Comparison of ENCODE assay signal across 9 cellular contexts in genomic region chr3:50189274-50189673, GRCh38. TPM values are rescaled to one million over a fixed set of nuclear protein-coding genes. Genes with fewer than 3 reads are reported as not detected.
A peak's percentile ranks its signal among the peaks of the same experiment; 100 is the strongest.
DNase-seq lines count a peak whose midpoint lies in the region; ATAC-seq and TF ChIP-seq lines count a peak whose summit lies in the region.
"Had no signal": no experiment of that assay in that cellular context is flagged by ENCODE, and none has a peak within 500 bp of the region (broad histone marks: within the 10 kb centered on the region; RNA-seq: fewer than 3 reads in every experiment).

No MANE protein-coding gene starts in this region.

- no peaks in the 10 kb centered on the region for H3K79me2 ChIP-seq in GM23338 (replicated peaks; ENCODE audit: insufficient read depth)
- no peaks in the 10 kb centered on the region for H3K79me2 ChIP-seq in parathyroid adenoma

- no peak overlapping the region for H3K9ac ChIP-seq in parathyroid adenoma

- H3K36me3 Mint-ChIP-seq in GM23338 (ENCODE audit: low read depth): peaks cover 10% of the 10 kb centered on the region; the same call in 2 of the 3 replicates
- no peaks in the 10 kb centered on the region for H3K36me3 Mint-ChIP-seq in activated T-helper 17 cell treated with anti-CD3 and anti-CD28 coated beads, Interleukin-2, amount 50 U/mL, for 72 hours (ENCODE audit: low read depth)
- H3K36me3 Mint-ChIP-seq: naive thymus-derived CD8-positive, alpha-beta T cell had no signal

- H3K27me3 ChIP-seq in BE2C: peaks cover 16% of the 10 kb centered on the region
- peaks cover 10% of the 10 kb centered on the region; the same call in 1 of the 2 replicates for H3K27me3 ChIP-seq in GM23338 (ENCODE audit: insufficient read depth)
- peaks cover 8% of the 10 kb centered on the region for H3K27me3 ChIP-seq in parathyroid adenoma (ENCODE audit: control insufficient read depth, insufficient read depth, low read length)

- peaks cover 9% of the 10 kb centered on the region; the same call in 2 of the 3 replicates for H3K4me1 Mint-ChIP-seq in GM23338
- no peaks in the 10 kb centered on the region for H3K4me1 Mint-ChIP-seq in activated T-helper 17 cell treated with anti-CD3 and anti-CD28 coated beads, Interleukin-2, amount 50 U/mL, for 72 hours

- H3K27me3 Mint-ChIP-seq in GM23338 (ENCODE audit: insufficient read depth, low read depth, poor library complexity): peaks cover 13% of the 10 kb centered on the region
- H3K27me3 Mint-ChIP-seq in activated T-helper 17 cell treated with anti-CD3 and anti-CD28 coated beads, Interleukin-2, amount 50 U/mL, for 72 hours: no peaks in the 10 kb centered on the region

- no peaks in the 10 kb centered on the region for H3K36me3 ChIP-seq in BE2C
- H3K36me3 ChIP-seq in GM23338 (ENCODE audit: insufficient read depth): no peaks in the 10 kb centered on the region; the same call in 1 of the 2 replicates
- H3K36me3 ChIP-seq in parathyroid adenoma (ENCODE audit: control insufficient read depth, insufficient read depth, low read length): no peaks in the 10 kb centered on the region

- no peak overlapping the region for H2AFZ ChIP-seq in GM23338
- H2AFZ ChIP-seq in parathyroid adenoma: no peak overlapping the region

- H3K4me2 ChIP-seq in GM23338 (no peak overlapping the region), parathyroid adenoma (ENCODE audit: low read length) (no peak overlapping the region)

- H3K4me3 ChIP-seq in BE2C (ENCODE audit: low read depth, low read length): no peak overlapping the region
- H3K4me3 ChIP-seq in GM23338: no peak overlapping the region
- H3K4me3 ChIP-seq in parathyroid adenoma (ENCODE audit: low read depth, low read length): no peak overlapping the region

- H3K4me1 ChIP-seq in BE2C (no peaks in the 10 kb centered on the region), GM23338 (ENCODE audit: insufficient read depth) (no peaks in the 10 kb centered on the region), parathyroid adenoma (peaks cover 2% of the 10 kb centered on the region)

- H3K27ac Mint-ChIP-seq in GM23338: no peak overlapping the region
- no peak overlapping the region for H3K27ac Mint-ChIP-seq in activated T-helper 17 cell treated with anti-CD3 and anti-CD28 coated beads, Interleukin-2, amount 50 U/mL, for 72 hours
- H3K27ac Mint-ChIP-seq: naive thymus-derived CD8-positive, alpha-beta T cell had no signal

- H3K9me3 Mint-ChIP-seq in GM23338: no peaks in the 10 kb centered on the region
- no peaks in the 10 kb centered on the region for H3K9me3 Mint-ChIP-seq in activated T-helper 17 cell treated with anti-CD3 and anti-CD28 coated beads, Interleukin-2, amount 50 U/mL, for 72 hours
- H3K9me3 Mint-ChIP-seq: naive thymus-derived CD8-positive, alpha-beta T cell had no signal

- H3K4me3 Mint-ChIP-seq in GM23338: no peak overlapping the region
- H3K4me3 Mint-ChIP-seq in activated T-helper 17 cell treated with anti-CD3 and anti-CD28 coated beads, Interleukin-2, amount 50 U/mL, for 72 hours: no peak overlapping the region
- H3K4me3 Mint-ChIP-seq: naive thymus-derived CD8-positive, alpha-beta T cell had no signal

- H3F3A ChIP-seq in GM23338 (replicated peaks; ENCODE audit: low read depth): peaks cover 6% of the 10 kb centered on the region

- TF ChIP-seq CTCF in BE2C (IDR thresholded peaks at IDR 0.05; ENCODE audit: low read depth, low read length) (peak; percentile 80), GM23338 (conservative IDR thresholded peaks at IDR 0.05; ENCODE audit: low read depth in 2 of 2) (peak; percentile 81 to 95), parathyroid adenoma (IDR thresholded peaks at IDR 0.05) (peak; percentile 91)

- DNase-seq in BE2C (peak; percentile 77), GM23338 (ENCODE audit: low spot score) (peak; percentile 92), NCI-H510A (lab: John Stamatoyannopoulos, UW) (peak; percentile 43), globus pallidus (ENCODE audit: low spot score) (peak; percentile 59)
- no peak for DNase-seq in activated CD4-positive, CD25-positive, alpha-beta regulatory T cell (lab: John Stamatoyannopoulos, UW)
- no peak for DNase-seq in central memory CD4-positive, alpha-beta T cell

- H4K20me1 ChIP-seq in GM23338 (replicated peaks; ENCODE audit: insufficient read depth): no peaks in the 10 kb centered on the region

- H3K27ac ChIP-seq in GM23338 (ENCODE audit: low read depth) (no peak overlapping the region), parathyroid adenoma (no peak overlapping the region)

- no peaks in the 10 kb centered on the region for H3K9me3 ChIP-seq in BE2C
- H3K9me3 ChIP-seq in parathyroid adenoma (ENCODE audit: control insufficient read depth, low read length): no peaks in the 10 kb centered on the region

- peak; percentile 76 for ATAC-seq in GM23338
- ATAC-seq in activated T-helper 17 cell treated with anti-CD3 and anti-CD28 coated beads, Interleukin-2, amount 50 U/mL, for 72 hours (replicated peaks): peak; percentile 49
- ATAC-seq: naive thymus-derived CD8-positive, alpha-beta T cell had no signal

- H3K9me2 ChIP-seq in GM23338 (ENCODE audit: insufficient read depth): no peaks in the 10 kb centered on the region

TF ChIP-seq in GM23338, 12 proteins besides CTCF, POLR2A, EP300 and RAD21 (continues in another document):
- TF ChIP-seq STAT1 (IDR thresholded peaks at IDR 0.05; ENCODE audit: unreplicated experiment) (no peak), EZH2 (IDR thresholded peaks at IDR 0.05; ENCODE audit: low read depth, unreplicated experiment) (no peak), POLR2AphosphoS5 (IDR thresholded peaks at IDR 0.05; ENCODE audit: low read depth) (no peak), NANOG (IDR thresholded peaks at IDR 0.05; ENCODE audit: borderline replicate concordance) (no peak), CREB1 (CRISPR knock-in tag; IDR thresholded peaks at IDR 0.05; ENCODE audit: low read depth) (no peak), ETS1 (IDR thresholded peaks at IDR 0.05) (no peak), EZH2phosphoT487 (IDR thresholded peaks at IDR 0.05; ENCODE audit: unreplicated experiment) (no peak), ZNF331 (CRISPR knock-in tag; IDR thresholded peaks at IDR 0.05; ENCODE audit: low read depth) (no peak), ZNF114 (CRISPR knock-in tag; IDR thresholded peaks at IDR 0.05) (no peak)

RNA-seq across cellular contexts. Expression of gene GNAT1, which starts 2.1 kb away (rescaled TPM):
- not detected for polyA plus RNA-seq in BE2C (2012; ENCODE audit: insufficient read depth, insufficient read length, low read depth)
- not detected in 2 replicates for total RNA-seq in GM23338 (2014; rRNA removed; shearing (Covaris generic))
- not detected in 2 replicates for polyA plus RNA-seq in GM23338 (2016; fragmentation: Nextera tagmentation; extraction: Ambion mirVana)
- not detected for total RNA-seq in activated T-helper 17 cell treated with anti-CD3 and anti-CD28 coated beads, Interleukin-2, amount 50 U/mL, for 72 hours
- total RNA-seq: naive thymus-derived CD8-positive, alpha-beta T cell had no signal
- polyA plus RNA-seq: naive thymus-derived CD8-positive, alpha-beta T cell had no signal

RNA-seq across cellular contexts. Expression of gene SLC38A3, which starts 15.8 kb away (rescaled TPM):
- 0.43 TPM for polyA plus RNA-seq in BE2C (2012; ENCODE audit: insufficient read depth, insufficient read length, low read depth)
- total RNA-seq in GM23338 (2014; rRNA removed; shearing (Covaris generic)): 0.28 and 3.0 TPM in 2 replicates
- 0.68 and 1.3 TPM in 2 replicates for polyA plus RNA-seq in GM23338 (2016; fragmentation: Nextera tagmentation; extraction: Ambion mirVana)
- under 1 TPM in 1 of 2 donors, not detected in 1; 0.71 TPM for total RNA-seq in activated T-helper 17 cell treated with anti-CD3 and anti-CD28 coated beads, Interleukin-2, amount 50 U/mL, for 72 hours
- total RNA-seq: naive thymus-derived CD8-positive, alpha-beta T cell had no signal
- polyA plus RNA-seq: naive thymus-derived CD8-positive, alpha-beta T cell had no signal

RNA-seq across cellular contexts. Expression of gene SEMA3F, which starts 34.1 kb away (rescaled TPM):
- polyA plus RNA-seq in BE2C (2012; ENCODE audit: insufficient read depth, insufficient read length, low read depth): 43.3 TPM
- 32.6 and 67.6 TPM in 2 replicates for total RNA-seq in GM23338 (2014; rRNA removed; shearing (Covaris generic))
- 2.3 and 2.8 TPM in 2 replicates for polyA plus RNA-seq in GM23338 (2016; fragmentation: Nextera tagmentation; extraction: Ambion mirVana)
- 1 to 10 TPM in 1 of 2 donors, not detected in 1; 1.5 TPM for total RNA-seq in activated T-helper 17 cell treated with anti-CD3 and anti-CD28 coated beads, Interleukin-2, amount 50 U/mL, for 72 hours
- total RNA-seq: naive thymus-derived CD8-positive, alpha-beta T cell had no signal
- polyA plus RNA-seq: naive thymus-derived CD8-positive, alpha-beta T cell had no signal

RNA-seq across cellular contexts. Expression of gene GNAI2, which starts 46.7 kb away (rescaled TPM):
- 107 TPM for polyA plus RNA-seq in BE2C (2012; ENCODE audit: insufficient read depth, insufficient read length, low read depth)
- total RNA-seq in GM23338 (2014; rRNA removed; shearing (Covaris generic)): 132 and 153 TPM in 2 replicates
- polyA plus RNA-seq in GM23338 (2016; fragmentation: Nextera tagmentation; extraction: Ambion mirVana): 138 and 140 TPM in 2 replicates
- total RNA-seq in activated T-helper 17 cell treated with anti-CD3 and anti-CD28 coated beads, Interleukin-2, amount 50 U/mL, for 72 hours: 100 to 1,000 TPM; 283 to 392 TPM

Comparison
In these comparisons a context has a peak if more than half of its experiments do, and no peak if none do; other contexts are left out.
1. DNase-seq: peak in BE2C (single experiment), GM23338 (single experiment), NCI-H510A (single experiment) and globus pallidus (single experiment); none in activated CD4-positive, CD25-positive, alpha-beta regulatory T cell (0 of 4) and central memory CD4-positive, alpha-beta T cell (single experiment).
2. RNA of gene SEMA3F, which starts 34.1 kb away (total RNA-seq): 32.6 to 67.6 TPM in GM23338; 1.5 TPM in activated T-helper 17 cell treated with anti-CD3 and anti-CD28 coated beads, Interleukin-2, amount 50 U/mL, for 72 hours; every median in the first group is over 10 times any median in the second.
3. Peak in every context shown above with its lines, with median percentiles within 50 percentile points of each other: CTCF ChIP-seq.